8 cellular contexts compared by ENCODE assay signal in genomic region chr13:114064516-114065140, GRCh38.
DNase-seq lines count a peak whose midpoint lies in the region; ATAC-seq, FAIRE-seq and TF ChIP-seq lines count a peak whose summit lies in the region.

No MANE protein-coding gene starts in this region.

- H3K36me3 Mint-ChIP-seq in IgD-negative memory B cell: no peaks in the 10 kb centered on the region

- in situ Hi-C loops in K562 (cut with MboI): no loop called here

- H2AFZ ChIP-seq in K562 (ENCODE audit: low read depth, low read length): peak overlapping the region; percentile 83

- peaks cover 54% of the 10 kb centered on the region for H3K79me2 ChIP-seq in K562 (ENCODE audit: control insufficient read depth, insufficient read depth, low read length)

- H3K27me3 ChIP-seq in K562 (ENCODE audit: control insufficient read depth in 2 of 2, insufficient read depth in 2 of 2, low read length in 2 of 2) (no peaks in the 10 kb centered on the region), stomach (no peaks in the 10 kb centered on the region)

- H3K9me1 ChIP-seq in K562 (ENCODE audit: control insufficient read depth, insufficient read depth, low read length): no peaks in the 10 kb centered on the region

- TSS peak; percentile 86 for BruUV-seq in K562 (replicated peaks; lab: Mats Ljungman, UMichigan)

- CTCF ChIA-PET in K562 (lab: Yijun Ruan, JAX; ENCODE audit: low intra/inter-chr PET ratio): no interaction called here

- H3K9me3 Mint-ChIP-seq in IgD-negative memory B cell: no peaks in the 10 kb centered on the region

- peaks cover 35 to 46% (median 40%) of the 10 kb centered on the region in 3 donors for H3K4me1 Mint-ChIP-seq in IgD-negative memory B cell

- 3% methylated on average over 7 of the region's 17 CpGs for WGBS in K562 (ENCODE audit: insufficient coverage, low coverage, missing lambda C conversion rate)
- 9 to 19% (median 11%) methylated on average over 16 to 17 of the region's 17 CpGs for WGBS in stomach, 5 donors

- H3K4me2 ChIP-seq in K562 (ENCODE audit: insufficient read depth, low read length): peak overlapping the region; percentile 78

- H3K4me3 ChIP-seq in K562: peak overlapping the region; percentile 42
- peak overlapping the region; percentile 34 to 41 (median 40) for H3K4me3 ChIP-seq in stomach

- no peak for TF ChIP-seq RAD21 in K562 (CRISPR knock-in tag; conservative IDR thresholded peaks at IDR 0.05 in 1 of 2, IDR thresholded peaks at IDR 0.05 in 1 of 2)

- peak overlapping the region; percentile 65 to 86 for H3K9ac ChIP-seq in K562 (ENCODE audit: insufficient read depth in 1 of 2, low read depth in 2 of 2, low read length in 2 of 2)

- DNase-seq in Ammon's horn (ENCODE audit: low spot score) (peak; percentile 93), K562 (ENCODE audit: extremely low read depth in 1 of 4, low spot score in 3 of 4) (peak; percentile 14 to 32 (median 24)), left kidney (ENCODE audit: low read depth, low spot score) (peak; percentile 77), stomach (peak; percentile 51)
- DNase-seq in stimulated activated CD4-positive, alpha-beta T cell treated with anti-CD3 and anti-CD28 coated beads, Interleukin-1b, Interleukin-23, amount 100 ng/mL, for 48 hours: no peak
- no peak for DNase-seq in stimulated activated naive CD4-positive, alpha-beta T cell treated with Interleukin-2 at 50 U/mL for 16 hours (lab: John Stamatoyannopoulos, UW)

- H3K9me3 ChIP-seq in K562 (replicated peaks; ENCODE audit: control insufficient read depth, insufficient read depth, low read depth, low read length) (no peaks in the 10 kb centered on the region), stomach (no peaks in the 10 kb centered on the region)

- intact Hi-C loops in K562 (cut with micrococcal nuclease): loop anchor here (2.0 kb wide), 1 partner anchor 64 kb away; no protein-coding TSS in a partner anchor
- intact Hi-C loops in stomach (cut with DNase I; ENCODE audit: low total_unique reads): loop anchor here (10.0 kb wide), 1 partner anchor 60 kb away; no protein-coding TSS in a partner anchor

- peak overlapping the region; percentile 81 to 98 (median 97) for H3K27ac Mint-ChIP-seq in IgD-negative memory B cell

- POLR2A ChIA-PET in K562 (lab: Yijun Ruan, JAX): interaction anchor here (0.9 kb wide), 1 partner anchor 45 kb away, joined by 3 read pairs; no protein-coding TSS in a partner anchor

- FAIRE-seq in K562 (lab: Jason Lieb, UNC): no peak

- TF ChIP-seq CTCF in K562 (IDR thresholded peaks at IDR 0.05 in 2 of 3, conservative IDR thresholded peaks at IDR 0.05 in 1 of 3; ENCODE audit: insufficient read depth in 2 of 3, low read depth in 1 of 3, low read length in 3 of 3) (no peak), stomach (IDR thresholded peaks at IDR 0.05) (no peak)

- H3K4me1 ChIP-seq in K562 (replicated peaks in 1 of 2; ENCODE audit: control insufficient read depth in 2 of 2, insufficient read depth in 2 of 2, low read length in 2 of 2) (peaks cover 17 to 62% of the 10 kb centered on the region in 2 experiments), stomach (peaks cover 52 to 90% (median 65%) of the 10 kb centered on the region in 4 donors)

- H3K36me3 ChIP-seq in K562 (ENCODE audit: control insufficient read depth, insufficient read depth, low read length): no peaks in the 10 kb centered on the region
- H3K36me3 ChIP-seq in stomach: peaks cover 0 to 10% (median 0%) of the 10 kb centered on the region in 4 donors

- TF ChIP-seq POLR2A in K562 (conservative IDR thresholded peaks at IDR 0.05): no peak
- peak in 1 of 4 donors; percentile 17 for TF ChIP-seq POLR2A in stomach (IDR thresholded peaks at IDR 0.05)

- peak overlapping the region; percentile 93 for H3K27ac ChIP-seq in K562 (ENCODE audit: extremely low read depth, low read depth, low read length)
- H3K27ac ChIP-seq in stomach: peak overlapping the region; percentile 93 to 99 (median 96)

- H3K4me3 Mint-ChIP-seq in IgD-negative memory B cell: peak overlapping the region; percentile 90 to 99 (median 97)

- no peaks in the 10 kb centered on the region for H4K20me1 ChIP-seq in K562 (replicated peaks; ENCODE audit: control insufficient read depth, insufficient read depth, low read length)

- TF ChIP-seq EP300 in K562 (IDR thresholded peaks at IDR 0.05; ENCODE audit: low read length) (no peak), stomach (IDR thresholded peaks at IDR 0.05) (no peak)

- peak; percentile 60 for ATAC-seq in K562
- ATAC-seq in GM21576 (IDR thresholded peaks at IDR 0.05; ENCODE audit: unreplicated experiment): no peak

- H3K27me3 Mint-ChIP-seq in IgD-negative memory B cell: no peaks in the 10 kb centered on the region

TF ChIP-seq in K562, 482 proteins besides CTCF, POLR2A, EP300 and RAD21:
- TF ChIP-seq E2F6 (IDR thresholded peaks at IDR 0.05; ENCODE audit: borderline replicate concordance in 1 of 2, extremely low read depth in 1 of 2, insufficient read depth in 1 of 2, insufficient read length in 1 of 2, low read depth in 1 of 2, low read length in 1 of 2, poor library complexity in 1 of 2, severe bottlenecking in 1 of 2): peak in 1 of 2 experiments; percentile 3
- no peak for TF ChIP-seq MYNN (IDR thresholded peaks at IDR 0.05)
- TF ChIP-seq MYNN (CRISPR knock-in tag; IDR thresholded peaks at IDR 0.05): no peak
- TF ChIP-seq RBBP5 (IDR thresholded peaks at IDR 0.05; ENCODE audit: borderline replicate concordance, insufficient read depth, low read length, poor library complexity, severe bottlenecking): peak; percentile 47
- no peak for TF ChIP-seq HOXB6 (CRISPR knock-in tag; IDR thresholded peaks at IDR 0.05; ENCODE audit: borderline replicate concordance)
- peak; percentile 19; the same call in 1 of the 2 replicates for TF ChIP-seq ZNF592 (IDR thresholded peaks at IDR 0.05)
- TF ChIP-seq ZFX (CRISPR knock-in tag; IDR thresholded peaks at IDR 0.05): peak; percentile 6; the same call in 1 of the 2 replicates
- TF ChIP-seq AFF4 (CRISPR knock-in tag; IDR thresholded peaks at IDR 0.05): 0 out of 2 replicates have a peak, but pooled peaks have one; percentile 58
- TF ChIP-seq ZNF431 (CRISPR knock-in tag; IDR thresholded peaks at IDR 0.05): no peak

Comparison
In these comparisons a context has a peak if more than half of its experiments do, and no peak if none do; other contexts are left out.
1. DNase-seq: peak in Ammon's horn (single experiment), K562 (4 of 4), left kidney (single experiment) and stomach (single experiment); none in stimulated activated CD4-positive, alpha-beta T cell treated with anti-CD3 and anti-CD28 coated beads, Interleukin-1b, Interleukin-23, amount 100 ng/mL, for 48 hours (single experiment) and stimulated activated naive CD4-positive, alpha-beta T cell treated with Interleukin-2 at 50 U/mL for 16 hours (single experiment).